In genomic region chr16:69644790-69645189, GRCh38 we compare ENCODE assay signal across 29 cellular contexts.
"Had no signal": no experiment of that assay in that cellular context is flagged by ENCODE, and none has a peak within 500 bp of the region (broad histone marks: within the 10 kb centered on the region; RNA-seq: fewer than 3 reads in every experiment).

No MANE protein-coding gene starts in this region.

- FAIRE-seq: frontal cortex had no signal

- H3K9me3 ChIP-seq: ascending aorta, pancreas, prostate gland, uterus had no signal

- H3K4me1 ChIP-seq: prostate gland, uterus had no signal

- DNase-seq: activated CD4-positive, alpha-beta T cell treated with anti-CD3 and anti-CD28 coated beads for 36 hours; activated CD4-positive, CD25-positive, alpha-beta regulatory T cell; activated CD8-positive, alpha-beta memory T cell treated with anti-CD3 and anti-CD28 coated beads, Interleukin-2, amount 10 ng/mL, durations not matched to agents 7 days and 5 days; activated CD8-positive, alpha-beta T cell treated with anti-CD3 and anti-CD28 coated beads, Interleukin-2, amount 10 ng/mL, durations not matched to agents 7 days and 5 days; activated naive CD4-positive, alpha-beta T cell; activated T-cell treated with anti-CD3 and anti-CD28 coated beads, Interleukin-2, amount 50 U/mL, for 48 hours; cerebellar nuclear complex; dorsolateral prefrontal cortex; effector memory CD4-positive, alpha-beta T cell; glutamatergic neuron; islet precursor cell; midbrain; naive thymus-derived CD8-positive, alpha-beta T cell; nucleus accumbens; pancreas; retina; stimulated activated CD4-positive, alpha-beta T cell treated with anti-CD3 and anti-CD28 coated beads, Interleukin-4, amount 100 ng/mL, for 24 hours; substantia nigra; T-helper 1 cell; uterus had no signal

- H3K27me3 ChIP-seq: ascending aorta, cardiac muscle cell, dorsolateral prefrontal cortex, pancreas, uterus had no signal

- H3K36me3 ChIP-seq: prostate gland, uterus had no signal

- ATAC-seq: activated CD4-positive, alpha-beta T cell treated with anti-CD3 and anti-CD28 coated beads for 36 hours; activated CD8-positive, alpha-beta memory T cell treated with anti-CD3 and anti-CD28 coated beads, Interleukin-2, amount 10 ng/mL, durations not matched to agents 7 days and 5 days; activated CD8-positive, alpha-beta T cell treated with anti-CD3 and anti-CD28 coated beads, Interleukin-2, amount 10 ng/mL, durations not matched to agents 7 days and 5 days; activated naive CD4-positive, alpha-beta T cell treated with anti-CD3 and anti-CD28 coated beads, Interleukin-2, amount 50 U/mL, for 72 hours; naive thymus-derived CD8-positive, alpha-beta T cell; sciatic nerve; stimulated activated effector memory CD8-positive, alpha-beta T cell treated with anti-CD3 and anti-CD28 coated beads, Interleukin-12 subunit alpha, Interleukin-12 subunit beta, amount 100 ng/mL, for 72 hours had no signal

- H3K4me3 ChIP-seq: ascending aorta, cardiac muscle cell, coronary artery, dorsolateral prefrontal cortex, pancreas, prostate gland, skin epidermis, uterus had no signal

- H3K27ac ChIP-seq: ascending aorta, cardiac muscle cell, coronary artery, dorsolateral prefrontal cortex, pancreas, prostate gland, skin epidermis, uterus had no signal
